In the genomic region with DNA sequence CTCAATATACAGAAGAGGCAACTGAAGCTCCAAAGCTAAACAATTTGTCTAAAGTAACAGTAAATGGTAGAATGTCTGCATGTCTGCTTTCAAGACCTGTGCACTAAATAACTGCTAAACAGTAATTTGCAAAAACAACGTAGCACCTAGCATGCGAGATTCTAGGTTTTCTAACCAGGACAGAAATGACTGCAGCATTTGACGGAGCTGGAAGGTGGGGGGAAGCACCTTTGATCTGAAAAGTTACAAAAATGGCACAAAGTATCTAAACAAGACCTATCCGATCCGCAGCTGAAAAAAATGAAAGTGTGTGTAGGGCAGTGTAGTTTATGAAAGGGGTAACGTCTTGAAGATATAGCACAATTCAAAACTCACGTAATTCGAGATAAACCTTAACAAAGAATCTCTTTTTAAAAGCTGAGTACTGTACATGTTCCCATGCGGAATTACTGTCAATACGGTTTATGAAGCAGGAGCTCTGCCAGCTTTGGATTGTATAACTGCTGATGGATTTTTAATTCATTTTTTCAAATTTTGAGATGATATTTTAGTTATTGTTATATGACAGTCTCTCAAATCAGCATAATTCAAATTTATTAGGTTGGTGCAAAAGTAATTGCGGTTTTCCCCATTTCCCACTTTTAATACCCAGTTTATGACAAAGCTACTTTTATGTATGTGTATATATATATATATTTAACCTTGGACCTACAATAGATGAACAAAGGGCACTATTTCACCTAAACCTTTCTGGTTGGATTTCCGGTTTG, we compare ENCODE assay signal across 1 cellular context.
TF ChIP-seq lines count a peak whose summit lies in the region.

No MANE protein-coding gene starts in this region.

TF ChIP-seq in GM23338, 12 proteins besides CTCF, POLR2A, EP300 and RAD21 (continued from another document):
- TF ChIP-seq, protein P1, sequence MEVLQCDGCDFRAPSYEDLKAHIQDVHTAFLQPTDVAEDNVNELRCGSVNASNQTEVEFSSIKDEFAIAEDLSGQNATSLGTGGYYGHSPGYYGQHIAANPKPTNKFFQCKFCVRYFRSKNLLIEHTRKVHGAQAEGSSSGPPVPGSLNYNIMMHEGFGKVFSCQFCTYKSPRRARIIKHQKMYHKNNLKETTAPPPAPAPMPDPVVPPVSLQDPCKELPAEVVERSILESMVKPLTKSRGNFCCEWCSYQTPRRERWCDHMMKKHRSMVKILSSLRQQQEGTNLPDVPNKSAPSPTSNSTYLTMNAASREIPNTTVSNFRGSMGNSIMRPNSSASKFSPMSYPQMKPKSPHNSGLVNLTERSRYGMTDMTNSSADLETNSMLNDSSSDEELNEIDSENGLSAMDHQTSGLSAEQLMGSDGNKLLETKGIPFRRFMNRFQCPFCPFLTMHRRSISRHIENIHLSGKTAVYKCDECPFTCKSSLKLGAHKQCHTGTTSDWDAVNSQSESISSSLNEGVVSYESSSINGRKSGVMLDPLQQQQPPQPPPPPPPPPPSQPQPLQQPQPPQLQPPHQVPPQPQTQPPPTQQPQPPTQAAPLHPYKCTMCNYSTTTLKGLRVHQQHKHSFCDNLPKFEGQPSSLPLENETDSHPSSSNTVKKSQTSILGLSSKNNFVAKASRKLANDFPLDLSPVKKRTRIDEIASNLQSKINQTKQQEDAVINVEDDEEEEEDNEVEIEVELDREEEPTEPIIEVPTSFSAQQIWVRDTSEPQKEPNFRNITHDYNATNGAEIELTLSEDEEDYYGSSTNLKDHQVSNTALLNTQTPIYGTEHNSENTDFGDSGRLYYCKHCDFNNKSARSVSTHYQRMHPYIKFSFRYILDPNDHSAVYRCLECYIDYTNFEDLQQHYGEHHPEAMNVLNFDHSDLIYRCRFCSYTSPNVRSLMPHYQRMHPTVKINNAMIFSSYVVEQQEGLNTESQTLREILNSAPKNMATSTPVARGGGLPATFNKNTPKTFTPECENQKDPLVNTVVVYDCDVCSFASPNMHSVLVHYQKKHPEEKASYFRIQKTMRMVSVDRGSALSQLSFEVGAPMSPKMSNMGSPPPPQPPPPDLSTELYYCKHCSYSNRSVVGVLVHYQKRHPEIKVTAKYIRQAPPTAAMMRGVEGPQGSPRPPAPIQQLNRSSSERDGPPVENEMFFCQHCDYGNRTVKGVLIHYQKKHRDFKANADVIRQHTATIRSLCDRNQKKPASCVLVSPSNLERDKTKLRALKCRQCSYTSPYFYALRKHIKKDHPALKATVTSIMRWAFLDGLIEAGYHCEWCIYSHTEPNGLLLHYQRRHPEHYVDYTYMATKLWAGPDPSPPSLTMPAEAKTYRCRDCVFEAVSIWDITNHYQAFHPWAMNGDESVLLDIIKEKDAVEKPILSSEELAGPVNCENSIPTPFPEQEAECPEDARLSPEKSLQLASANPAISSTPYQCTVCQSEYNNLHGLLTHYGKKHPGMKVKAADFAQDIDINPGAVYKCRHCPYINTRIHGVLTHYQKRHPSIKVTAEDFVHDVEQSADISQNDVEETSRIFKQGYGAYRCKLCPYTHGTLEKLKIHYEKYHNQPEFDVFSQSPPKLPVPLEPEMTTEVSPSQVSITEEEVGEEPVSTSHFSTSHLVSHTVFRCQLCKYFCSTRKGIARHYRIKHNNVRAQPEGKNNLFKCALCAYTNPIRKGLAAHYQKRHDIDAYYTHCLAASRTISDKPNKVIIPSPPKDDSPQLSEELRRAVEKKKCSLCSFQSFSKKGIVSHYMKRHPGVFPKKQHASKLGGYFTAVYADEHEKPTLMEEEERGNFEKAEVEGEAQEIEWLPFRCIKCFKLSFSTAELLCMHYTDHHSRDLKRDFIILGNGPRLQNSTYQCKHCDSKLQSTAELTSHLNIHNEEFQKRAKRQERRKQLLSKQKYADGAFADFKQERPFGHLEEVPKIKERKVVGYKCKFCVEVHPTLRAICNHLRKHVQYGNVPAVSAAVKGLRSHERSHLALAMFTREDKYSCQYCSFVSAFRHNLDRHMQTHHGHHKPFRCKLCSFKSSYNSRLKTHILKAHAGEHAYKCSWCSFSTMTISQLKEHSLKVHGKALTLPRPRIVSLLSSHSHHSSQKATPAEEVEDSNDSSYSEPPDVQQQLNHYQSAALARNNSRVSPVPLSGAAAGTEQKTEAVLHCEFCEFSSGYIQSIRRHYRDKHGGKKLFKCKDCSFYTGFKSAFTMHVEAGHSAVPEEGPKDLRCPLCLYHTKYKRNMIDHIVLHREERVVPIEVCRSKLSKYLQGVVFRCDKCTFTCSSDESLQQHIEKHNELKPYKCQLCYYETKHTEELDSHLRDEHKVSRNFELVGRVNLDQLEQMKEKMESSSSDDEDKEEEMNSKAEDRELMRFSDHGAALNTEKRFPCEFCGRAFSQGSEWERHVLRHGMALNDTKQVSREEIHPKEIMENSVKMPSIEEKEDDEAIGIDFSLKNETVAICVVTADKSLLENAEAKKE (CRISPR knock-in tag; IDR thresholded peaks at IDR 0.05): no peak
- TF ChIP-seq, protein P2, sequence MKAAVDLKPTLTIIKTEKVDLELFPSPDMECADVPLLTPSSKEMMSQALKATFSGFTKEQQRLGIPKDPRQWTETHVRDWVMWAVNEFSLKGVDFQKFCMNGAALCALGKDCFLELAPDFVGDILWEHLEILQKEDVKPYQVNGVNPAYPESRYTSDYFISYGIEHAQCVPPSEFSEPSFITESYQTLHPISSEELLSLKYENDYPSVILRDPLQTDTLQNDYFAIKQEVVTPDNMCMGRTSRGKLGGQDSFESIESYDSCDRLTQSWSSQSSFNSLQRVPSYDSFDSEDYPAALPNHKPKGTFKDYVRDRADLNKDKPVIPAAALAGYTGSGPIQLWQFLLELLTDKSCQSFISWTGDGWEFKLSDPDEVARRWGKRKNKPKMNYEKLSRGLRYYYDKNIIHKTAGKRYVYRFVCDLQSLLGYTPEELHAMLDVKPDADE (IDR thresholded peaks at IDR 0.05): no peak
- TF ChIP-seq ZNF114 (CRISPR knock-in tag; IDR thresholded peaks at IDR 0.05) (no peak), JUNB (IDR thresholded peaks at IDR 0.05; ENCODE audit: unreplicated experiment) (no peak), POLR2AphosphoS5 (IDR thresholded peaks at IDR 0.05; ENCODE audit: low read depth) (no peak), EZH2phosphoT487 (IDR thresholded peaks at IDR 0.05; ENCODE audit: unreplicated experiment) (no peak), STAT1 (IDR thresholded peaks at IDR 0.05; ENCODE audit: unreplicated experiment) (no peak), NANOG (IDR thresholded peaks at IDR 0.05; ENCODE audit: borderline replicate concordance) (no peak)
